ENCODE assay signal across 13 cellular contexts in genomic region chr15:32152574-32152973, GRCh38.
"Had no signal": no experiment of that assay in that cellular context is flagged by ENCODE, and none has a peak within 500 bp of the region (broad histone marks: within the 10 kb centered on the region; RNA-seq: fewer than 3 reads in every experiment).

No MANE protein-coding gene starts in this region.

- ATAC-seq: esophagus mucosa, gastrocnemius medialis, left ventricle myocardium superior had no signal

- H3K27ac Mint-ChIP-seq: natural killer cell treated with Interleukin-12 subunit alpha and Interleukin-12 subunit beta and Interleukin-15 and Interleukin-18, amount 100 ng/mL, for 72 hours had no signal

- H3K9me3 Mint-ChIP-seq: natural killer cell treated with Interleukin-12 subunit alpha and Interleukin-12 subunit beta and Interleukin-15 and Interleukin-18, amount 100 ng/mL, for 72 hours had no signal

- H3K36me3 Mint-ChIP-seq: immature natural killer cell; natural killer cell treated with Interleukin-12 subunit alpha and Interleukin-12 subunit beta and Interleukin-15 and Interleukin-18, amount 100 ng/mL, for 72 hours had no signal

- H3K4me3 Mint-ChIP-seq: immature natural killer cell; natural killer cell treated with Interleukin-12 subunit alpha and Interleukin-12 subunit beta and Interleukin-15 and Interleukin-18, amount 100 ng/mL, for 72 hours had no signal

- DNase-seq: colonic mucosa; dermis blood vessel endothelial cell; effector CD4-positive, alpha-beta T cell; gastrocnemius medialis; immature natural killer cell; left ventricle myocardium superior; mesenchymal stem cell; midbrain; sigmoid colon; stimulated activated naive CD4-positive, alpha-beta T cell treated with Interleukin-2 at 50 U/mL for 16 hours; trophoblast cell had no signal

- H3K4me1 Mint-ChIP-seq: immature natural killer cell had no signal
